In the genomic region with DNA sequence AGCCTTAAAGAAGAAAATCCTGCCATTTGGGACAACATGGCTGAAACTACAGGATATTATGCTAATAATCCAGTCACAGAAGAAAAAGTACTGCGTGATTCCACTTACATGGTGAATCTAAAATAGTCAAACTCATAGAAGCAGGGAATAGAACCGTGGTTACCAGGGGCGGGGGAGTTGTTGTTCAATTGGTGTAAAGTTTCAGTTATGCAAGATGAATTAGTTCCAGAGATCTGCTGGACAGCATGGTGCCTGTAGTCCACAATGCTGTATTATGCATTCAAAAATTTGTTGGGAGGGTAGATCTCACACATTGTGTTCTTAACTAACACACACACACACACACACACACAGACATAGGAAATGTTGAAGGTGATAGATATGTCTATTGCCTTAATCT, we compare ENCODE assay signal across 3 cellular contexts.
"Had no signal": no experiment of that assay in that cellular context is flagged by ENCODE, and none has a peak within 500 bp of the region (broad histone marks: within the 10 kb centered on the region; RNA-seq: fewer than 3 reads in every experiment).

No MANE protein-coding gene starts in this region.

- DNase-seq: GDM1, GF-D8 had no signal

- H3K4me3 ChIP-seq: GM12878 had no signal
